1 cellular context compared by ENCODE assay signal in genomic region chr1:200428482-200429205, GRCh38.
TF ChIP-seq lines count a peak whose summit lies in the region.

No MANE protein-coding gene starts in this region.

TF ChIP-seq in GM23338, 12 proteins besides CTCF, POLR2A, EP300 and RAD21 (continued from another document):
- no peak for TF ChIP-seq REST (IDR thresholded peaks at IDR 0.05; ENCODE audit: unreplicated experiment)
- TF ChIP-seq POLR2AphosphoS5 (IDR thresholded peaks at IDR 0.05; ENCODE audit: low read depth): no peak
- TF ChIP-seq ZNF114 (CRISPR knock-in tag; IDR thresholded peaks at IDR 0.05): no peak
